ENCODE assay signal across 17 cellular contexts in genomic region chr6:135833806-135834205, GRCh38. TPM values are rescaled to one million over a fixed set of nuclear protein-coding genes. Genes with fewer than 3 reads are reported as not detected.
A peak's percentile ranks its signal among the peaks of the same experiment; 100 is the strongest.
DNase-seq lines count a peak whose midpoint lies in the region; ATAC-seq lines count a peak whose summit lies in the region.
"Had no signal": no experiment of that assay in that cellular context is flagged by ENCODE, and none has a peak within 500 bp of the region (broad histone marks: within the 10 kb centered on the region; RNA-seq: fewer than 3 reads in every experiment).

No MANE protein-coding gene starts in this region.

- H3K36me3 Mint-ChIP-seq in activated T-helper 17 cell treated with anti-CD3 and anti-CD28 coated beads, Interleukin-2, amount 50 U/mL, for 72 hours (ENCODE audit: low read depth) = no peaks in the 10 kb centered on the region
- H3K36me3 Mint-ChIP-seq: CD4-positive, CD25-positive, alpha-beta regulatory T cell; CD8-positive, alpha-beta memory T cell had no signal

- no peak for ATAC-seq in activated T-helper 17 cell treated with anti-CD3 and anti-CD28 coated beads, Interleukin-2, amount 50 U/mL, for 72 hours (replicated peaks)

- in situ Hi-C loops in SK-MEL-5 (cut with HindIII; ENCODE audit: low pct_unique_long_range_greater_than_20kb, low sequenced_read_pairs) = no loop called here

- H3K4me1 Mint-ChIP-seq in activated T-helper 17 cell treated with anti-CD3 and anti-CD28 coated beads, Interleukin-2, amount 50 U/mL, for 72 hours = no peaks in the 10 kb centered on the region

- H3K9me3 Mint-ChIP-seq in activated T-helper 17 cell treated with anti-CD3 and anti-CD28 coated beads, Interleukin-2, amount 50 U/mL, for 72 hours = no peaks in the 10 kb centered on the region
- H3K9me3 Mint-ChIP-seq: CD4-positive, CD25-positive, alpha-beta regulatory T cell; CD8-positive, alpha-beta memory T cell had no signal

- DNase-seq in COLO829 (ENCODE audit: low spot score) (peak; percentile 69), NCI-H1417 treated with DMSO at 0.1 percent for 48 hours (lab: John Stamatoyannopoulos, UW) (peak; percentile 48), SK-MEL-5 (ENCODE audit: low read depth, low spot score) (peak; percentile 39), foreskin melanocyte (peak; percentile 64), NCI-H2029 treated with DMSO at 0.1 percent for 48 hours (lab: John Stamatoyannopoulos, UW) (no peak)
- DNase-seq in stimulated activated CD4-positive, alpha-beta T cell treated with anti-CD3 and anti-CD28 coated beads, Interleukin-1b, Interleukin-23, amount 100 ng/mL, for 48 hours = no peak
- DNase-seq: ACHN; BE2C; C1 segment of cervical spinal cord; Caco-2; CD4-positive, CD25-positive, alpha-beta regulatory T cell; CD8-positive, alpha-beta memory T cell; DMS79; GDM1 had no signal

- H3K27me3 Mint-ChIP-seq in activated T-helper 17 cell treated with anti-CD3 and anti-CD28 coated beads, Interleukin-2, amount 50 U/mL, for 72 hours = peaks cover 3% of the 10 kb centered on the region

- H3K27ac Mint-ChIP-seq in activated T-helper 17 cell treated with anti-CD3 and anti-CD28 coated beads, Interleukin-2, amount 50 U/mL, for 72 hours = no peak overlapping the region

- no peak overlapping the region for H3K4me3 Mint-ChIP-seq in activated T-helper 17 cell treated with anti-CD3 and anti-CD28 coated beads, Interleukin-2, amount 50 U/mL, for 72 hours
- H3K4me3 Mint-ChIP-seq: CD4-positive, CD25-positive, alpha-beta regulatory T cell; CD8-positive, alpha-beta memory T cell had no signal

RNA-seq across cellular contexts. Expression of gene PDE7B, which starts 17.7 kb away (rescaled TPM):
- 7.0 and 7.1 TPM in 2 replicates for total RNA-seq in SK-MEL-5 (2014; rRNA removed; shearing (Covaris generic))
- polyA plus RNA-seq in SK-MEL-5 (2015; cell fraction: cytosol; rRNA removed) = 5.0 and 7.7 TPM in 2 replicates
- 5.4 and 6.3 TPM in 2 replicates for polyA plus RNA-seq in SK-MEL-5 (2015; cell fraction: nucleus; rRNA removed)
- total RNA-seq in activated T-helper 17 cell treated with anti-CD3 and anti-CD28 coated beads, Interleukin-2, amount 50 U/mL, for 72 hours = under 1 TPM in 1 of 2 donors, not detected in 1; 0.04 TPM
- total RNA-seq: Caco-2, H1, HT-29 had no signal
- polyA plus RNA-seq: H1 had no signal

Comparison
In these comparisons a context has a peak if more than half of its experiments do, and no peak if none do; other contexts are left out.
1. DNase-seq: peak in COLO829 (single experiment), NCI-H1417 treated with DMSO at 0.1 percent for 48 hours (single experiment), SK-MEL-5 (single experiment) and foreskin melanocyte (single experiment); none in stimulated activated CD4-positive, alpha-beta T cell treated with anti-CD3 and anti-CD28 coated beads, Interleukin-1b, Interleukin-23, amount 100 ng/mL, for 48 hours (single experiment) and NCI-H2029 treated with DMSO at 0.1 percent for 48 hours (single experiment).